ENCODE assay signal across 19 cellular contexts in genomic region chr2:174952607-174953006, GRCh38. TPM values are rescaled to one million over a fixed set of nuclear protein-coding genes. Genes with fewer than 3 reads are reported as not detected.
DNase-seq lines count a peak whose midpoint lies in the region; ATAC-seq and TF ChIP-seq lines count a peak whose summit lies in the region.
"Had no signal": no experiment of that assay in that cellular context is flagged by ENCODE, and none has a peak within 500 bp of the region (broad histone marks: within the 10 kb centered on the region; RNA-seq: fewer than 3 reads in every experiment).

No MANE protein-coding gene starts in this region.

- no peak for TF ChIP-seq CTCF in HFFc6 (IDR thresholded peaks at IDR 0.05)
- no peak for TF ChIP-seq CTCF in fibroblast of mammary gland (conservative IDR thresholded peaks at IDR 0.05; ENCODE audit: control insufficient read depth, insufficient read depth, low read depth, low read length)

- no peaks in the 10 kb centered on the region for H3K9me3 Mint-ChIP-seq in HFFc6
- H3K9me3 Mint-ChIP-seq: activated naive CD4-positive, alpha-beta T cell treated with anti-CD3 and anti-CD28 coated beads, Interleukin-2, amount 50 U/mL, for 24 hours; IgD-negative memory B cell had no signal

- ATAC-seq in HG02970 (IDR thresholded peaks at IDR 0.05; ENCODE audit: low FRiP score, unreplicated experiment) (no peak), HG03432 (IDR thresholded peaks at IDR 0.05; ENCODE audit: unreplicated experiment) (no peak)
- ATAC-seq: activated CD4-positive, CD25-positive, alpha-beta regulatory T cell treated with anti-CD3 and anti-CD28 coated beads, Interleukin-2, amount 50 U/mL, for 24 hours; right lobe of liver had no signal

- H3K27ac Mint-ChIP-seq in HFFc6 = peak overlapping the region; percentile 2; the same call in 1 of the 2 replicates
- H3K27ac Mint-ChIP-seq: activated naive CD4-positive, alpha-beta T cell treated with anti-CD3 and anti-CD28 coated beads, Interleukin-2, amount 50 U/mL, for 24 hours; IgD-negative memory B cell had no signal

- H3K4me3 ChIP-seq in fibroblast of mammary gland (ENCODE audit: control insufficient read depth, low read depth, low read length) = no peak overlapping the region
- H3K4me3 ChIP-seq: esophagus muscularis mucosa, right lobe of liver, uterus had no signal

- peaks cover 35% of the 10 kb centered on the region for H3K4me1 Mint-ChIP-seq in HFFc6 (ENCODE audit: low read depth)
- H3K4me1 Mint-ChIP-seq: IgD-negative memory B cell had no signal

- DNase-seq in DMS153 (lab: John Stamatoyannopoulos, UW) = peak; percentile 92
- no peak for DNase-seq in HFFc6
- DNase-seq in fibroblast of mammary gland (ENCODE audit: low read depth) = peak; percentile 48
- no peak for DNase-seq in kidney tubule cell (ENCODE audit: low spot score)
- DNase-seq in NOMO-1 treated with dmso at 0.1 percent for 144 hours (lab: John Stamatoyannopoulos, UW; ENCODE audit: unreplicated experiment) = no peak
- DNase-seq: activated CD8-positive, alpha-beta memory T cell treated with anti-CD3 and anti-CD28 coated beads, Interleukin-2, amount 50 U/mL, for 4 hours; GF-D8; mammary epithelial cell; NCI-H1694 treated with DMSO at 0.1 percent for 48 hours; right lobe of liver; stimulated activated CD4-positive, alpha-beta T cell treated with anti-CD3 and anti-CD28 coated beads, Interleukin-4, amount 100 ng/mL, for 24 hours; uterus had no signal

- H3K4me3 Mint-ChIP-seq in HFFc6 = no peak overlapping the region; the same call in 1 of the 2 replicates
- H3K4me3 Mint-ChIP-seq: activated naive CD4-positive, alpha-beta T cell treated with anti-CD3 and anti-CD28 coated beads, Interleukin-2, amount 50 U/mL, for 24 hours; IgD-negative memory B cell had no signal

- H3K27me3 Mint-ChIP-seq in HFFc6 (ENCODE audit: insufficient read depth) = peaks cover 1% of the 10 kb centered on the region; the same call in 1 of the 2 replicates

- H3K36me3 Mint-ChIP-seq in HFFc6 (ENCODE audit: low read depth) = no peaks in the 10 kb centered on the region
- H3K36me3 Mint-ChIP-seq: activated naive CD4-positive, alpha-beta T cell treated with anti-CD3 and anti-CD28 coated beads, Interleukin-2, amount 50 U/mL, for 24 hours; IgD-negative memory B cell had no signal

TF ChIP-seq in PFSK-1, 5 proteins besides CTCF, POLR2A, EP300 and RAD21:
- TF ChIP-seq SIN3A (IDR thresholded peaks at IDR 0.05; ENCODE audit: borderline replicate concordance, insufficient read depth, low read length) = no peak
- peak; percentile 42 for TF ChIP-seq FOXP2 (optimal IDR thresholded peaks at IDR 0.05; ENCODE audit: borderline replicate concordance, extremely low read depth, extremely low read length, insufficient read depth)
- no peak for TF ChIP-seq TAF1 (IDR thresholded peaks at IDR 0.05; ENCODE audit: borderline replicate concordance, insufficient read depth, low read length)
- no peak for TF ChIP-seq POLR2AphosphoS5 (IDR thresholded peaks at IDR 0.05; ENCODE audit: low read depth, low read length)
- TF ChIP-seq REST (IDR thresholded peaks at IDR 0.05; ENCODE audit: insufficient read depth in 1 of 2, low read depth in 2 of 2, low read length in 2 of 2) = 0 out of 4 replicates have a peak, but pooled peaks of 1 of the 2 experiments have one; percentile 21

RNA-seq across cellular contexts. Expression of gene CHN1, which starts 52.6 kb away (rescaled TPM):
- total RNA-seq in HFFc6 (2021; fragmentation: NEBNext Ultra II Directional; extraction: Animal tissue kit (Norgen Biotek cat#: 25700)) = 100 to 1,000 TPM in 1 of 6 experiments, 10 to 100 TPM in 5; 85.5 to 104 (median 97.2) TPM
- 17.9 TPM for polyA plus RNA-seq in PFSK-1 (2012; ENCODE audit: insufficient read length, low read depth)
- polyA plus RNA-seq: IgD-negative memory B cell had no signal

Comparison
In these comparisons a context has a peak if more than half of its experiments do, and no peak if none do; other contexts are left out.
1. DNase-seq: peak in DMS153 (single experiment) and fibroblast of mammary gland (single experiment); none in HFFc6 (single experiment), kidney tubule cell (single experiment) and NOMO-1 treated with dmso at 0.1 percent for 144 hours (single experiment).